Comparison of ENCODE assay signal across 11 cellular contexts in genomic region chr4:140343303-140343702, GRCh38. TPM values are rescaled to one million over a fixed set of nuclear protein-coding genes. Genes with fewer than 3 reads are reported as not detected.
DNase-seq lines count a peak whose midpoint lies in the region; ATAC-seq and TF ChIP-seq lines count a peak whose summit lies in the region.
"Had no signal": no experiment of that assay in that cellular context is flagged by ENCODE, and none has a peak within 500 bp of the region (broad histone marks: within the 10 kb centered on the region; RNA-seq: fewer than 3 reads in every experiment).

No MANE protein-coding gene starts in this region.

- dilution Hi-C loops in mammary epithelial cell (cut with HindIII; ENCODE audit: low sequenced_read_pairs) = no loop called here

- intact Hi-C loops in mammary epithelial cell (cut with micrococcal nuclease) (no loop called here), posterior vena cava (cut with DNase I) (no loop called here), tibial artery (cut with DNase I; ENCODE audit: low total_unique reads) (no loop called here)

- BruUV-seq in mammary epithelial cell (replicated peaks; lab: Mats Ljungman, UMichigan) = no TSS peak

- CTCF ChIA-PET in mammary epithelial cell (lab: Charles Lee; ENCODE audit: low non-redundant PET) = no interaction called here

- H4K20me1 ChIP-seq in mammary epithelial cell (ENCODE audit: insufficient read depth, low read length) = no peaks in the 10 kb centered on the region

- WGBS in mammary epithelial cell (ENCODE audit: low coverage, missing lambda C conversion rate) = 40% methylated on average over 5 of the region's 5 CpGs

- H3K9ac ChIP-seq in mammary epithelial cell (ENCODE audit: insufficient read depth, low read length) = no peak overlapping the region

- ATAC-seq in GM19025 (IDR thresholded peaks at IDR 0.05; ENCODE audit: low read depth, unreplicated experiment) (peak; percentile 85), HG03097 (IDR thresholded peaks at IDR 0.05; ENCODE audit: low FRiP score, unreplicated experiment) (peak; percentile 94)
- ATAC-seq: psoas muscle had no signal

- H3K9me3 ChIP-seq in mammary epithelial cell (replicated peaks; ENCODE audit: insufficient read depth, low read length) = no peaks in the 10 kb centered on the region
- H3K9me3 ChIP-seq in tibial artery = no peaks in the 10 kb centered on the region
- H3K9me3 ChIP-seq: psoas muscle had no signal

- peaks cover 4% of the 10 kb centered on the region for H3K4me1 ChIP-seq in mammary epithelial cell (ENCODE audit: insufficient read depth, low read length)
- H3K4me1 ChIP-seq in tibial artery = peaks cover 0 to 4% (median 0%) of the 10 kb centered on the region in 4 donors
- H3K4me1 ChIP-seq: psoas muscle had no signal

- no peak for TF ChIP-seq CTCF in mammary epithelial cell (conservative IDR thresholded peaks at IDR 0.05 in 1 of 2, IDR thresholded peaks at IDR 0.05 in 1 of 2; ENCODE audit: extremely low read depth in 1 of 2, insufficient read depth in 1 of 2, low read depth in 1 of 2, low read length in 2 of 2)
- TF ChIP-seq CTCF in tibial artery (IDR thresholded peaks at IDR 0.05) = no peak

- H3K4me2 ChIP-seq in mammary epithelial cell (ENCODE audit: insufficient read depth, low read depth, low read length) = peak overlapping the region; percentile 11

- no peak overlapping the region for H3K4me3 ChIP-seq in mammary epithelial cell (replicated peaks in 1 of 3; ENCODE audit: insufficient read depth in 1 of 3, low read depth in 2 of 3, low read length in 3 of 3)
- no peak overlapping the region for H3K4me3 ChIP-seq in tibial artery
- H3K4me3 ChIP-seq: psoas muscle had no signal

- H3K36me3 ChIP-seq in mammary epithelial cell (ENCODE audit: insufficient read depth, low read length) (no peaks in the 10 kb centered on the region), tibial artery (no peaks in the 10 kb centered on the region)

- DNase-seq in mammary epithelial cell (peak; percentile 25), posterior vena cava (ENCODE audit: low spot score) (peak; percentile 71), foreskin melanocyte (no peak), tibial artery (no peak), activated gamma-delta T cell treated with Interleukin-2 at 50 U/mL for 16 hours (no peak), OCI-M1 (lab: John Stamatoyannopoulos, UW) (no peak)
- DNase-seq: activated CD4-positive, alpha-beta memory T cell treated with anti-CD3 and anti-CD28 coated beads, Interleukin-2, amount 10 ng/mL, durations not matched to agents 7 days and 5 days; NCI-H2171; psoas muscle had no signal

- no peaks in the 10 kb centered on the region for H3K79me2 ChIP-seq in mammary epithelial cell (ENCODE audit: insufficient read depth, low read length)

- H2AFZ ChIP-seq in mammary epithelial cell (ENCODE audit: low read depth, low read length) = no peak overlapping the region

- in situ Hi-C loops in mammary epithelial cell (cut with MboI; ENCODE audit: low sequenced_read_pairs in 2 of 2) = no loop called here

- H3K27ac ChIP-seq in mammary epithelial cell (ENCODE audit: insufficient read depth, low read depth, low read length) = no peak overlapping the region
- H3K27ac ChIP-seq in tibial artery = no peak overlapping the region
- H3K27ac ChIP-seq: psoas muscle had no signal

- H3K27me3 ChIP-seq in mammary epithelial cell (ENCODE audit: insufficient read depth, low read length) = peaks cover 3% of the 10 kb centered on the region
- H3K27me3 ChIP-seq in tibial artery = no peaks in the 10 kb centered on the region

RNA-seq across cellular contexts. Expression of gene SCOC, which starts 30.1 kb away (rescaled TPM):
- total RNA-seq in mammary epithelial cell (100 to 1,000 TPM in 1 of 2 donors, 10 to 100 TPM in 1; 57.2 to 110 TPM), posterior vena cava (10 to 100 TPM; 62.2 to 63.7 TPM)
- polyA plus RNA-seq in mammary epithelial cell = 35.1 TPM
- polyA minus RNA-seq in mammary epithelial cell = 10.1 TPM

Comparison
In these comparisons a context has a peak if more than half of its experiments do, and no peak if none do; other contexts are left out.
1. DNase-seq: peak in mammary epithelial cell (single experiment) and posterior vena cava (single experiment); none in foreskin melanocyte (single experiment), tibial artery (0 of 2), activated gamma-delta T cell treated with Interleukin-2 at 50 U/mL for 16 hours (single experiment) and OCI-M1 (single experiment).